16 cellular contexts compared by ENCODE assay signal in the genomic region with DNA sequence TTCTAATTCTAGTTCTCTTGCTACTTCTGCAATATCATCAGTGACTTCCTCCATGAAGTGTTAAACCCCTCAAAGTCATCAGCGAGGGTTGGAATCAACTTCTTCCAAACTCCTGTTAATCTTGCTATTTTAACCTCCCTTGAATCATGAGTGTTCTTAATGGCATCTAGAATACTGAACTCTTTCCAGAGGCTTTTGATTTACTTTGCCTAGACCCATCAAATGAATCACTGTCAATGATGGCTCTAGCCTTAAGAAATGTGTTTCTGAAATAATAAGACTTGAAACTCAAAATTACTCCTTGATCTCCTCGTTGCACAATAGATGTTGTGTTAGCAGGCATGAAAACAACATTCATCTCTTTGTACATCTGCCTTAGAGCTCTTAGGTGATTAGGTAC.
"Had no signal": no experiment of that assay in that cellular context is flagged by ENCODE, and none has a peak within 500 bp of the region (broad histone marks: within the 10 kb centered on the region; RNA-seq: fewer than 3 reads in every experiment).

No MANE protein-coding gene starts in this region.

- DNase-seq: activated CD4-positive, alpha-beta memory T cell treated with anti-CD3 and anti-CD28 coated beads for 36 hours; activated naive CD4-positive, alpha-beta T cell treated with anti-CD3 and anti-CD28 coated beads, Interleukin-2, amount 10 ng/mL, durations not matched to agents 7 days and 5 days; activated T-cell treated with anti-CD3 and anti-CD28 coated beads, Interleukin-2, amount 50 U/mL, for 24 hours; caudate nucleus; colonic mucosa; esophagus squamous epithelium; gastrocnemius medialis; heart left ventricle; immature natural killer cell; left cardiac atrium; lower lobe of right lung; naive B cell; posterior cingulate gyrus; retina; stimulated activated CD4-positive, alpha-beta T cell treated with anti-CD3 and anti-CD28 coated beads, Interleukin-2, amount 100 ng/mL, for 48 hours had no signal

- H3K36me3 Mint-ChIP-seq: activated CD4-positive, alpha-beta memory T cell treated with anti-CD3 and anti-CD28 coated beads for 36 hours; activated naive CD4-positive, alpha-beta T cell treated with anti-CD3 and anti-CD28 coated beads, Interleukin-2, amount 10 ng/mL, durations not matched to agents 7 days and 5 days; immature natural killer cell; stimulated activated memory B cell treated with anti-CD40 and anti-IgM and Interleukin-4, amounts not matched to agents 10 μg/mL and 1 μg/mL and 100 μg/mL, for 72 hours had no signal

- H3K27ac Mint-ChIP-seq: activated CD4-positive, alpha-beta memory T cell treated with anti-CD3 and anti-CD28 coated beads for 36 hours; activated naive CD4-positive, alpha-beta T cell treated with anti-CD3 and anti-CD28 coated beads, Interleukin-2, amount 10 ng/mL, durations not matched to agents 7 days and 5 days; activated T-cell treated with anti-CD3 and anti-CD28 coated beads, Interleukin-2, amount 50 U/mL, for 24 hours; immature natural killer cell; naive B cell; stimulated activated memory B cell treated with anti-CD40 and anti-IgM and Interleukin-4, amounts not matched to agents 10 μg/mL and 1 μg/mL and 100 μg/mL, for 72 hours had no signal

- H3K9me3 Mint-ChIP-seq: activated CD4-positive, alpha-beta memory T cell treated with anti-CD3 and anti-CD28 coated beads for 36 hours; activated naive CD4-positive, alpha-beta T cell treated with anti-CD3 and anti-CD28 coated beads, Interleukin-2, amount 10 ng/mL, durations not matched to agents 7 days and 5 days; activated T-cell treated with anti-CD3 and anti-CD28 coated beads, Interleukin-2, amount 50 U/mL, for 24 hours had no signal

- ATAC-seq: gastrocnemius medialis; heart left ventricle; lower lobe of right lung; stimulated activated memory B cell treated with anti-CD40 and anti-IgM and Interleukin-4, amounts not matched to agents 10 μg/mL and 1 μg/mL and 100 μg/mL, for 72 hours had no signal

- H3K27me3 Mint-ChIP-seq: activated CD4-positive, alpha-beta memory T cell treated with anti-CD3 and anti-CD28 coated beads for 36 hours; activated naive CD4-positive, alpha-beta T cell treated with anti-CD3 and anti-CD28 coated beads, Interleukin-2, amount 10 ng/mL, durations not matched to agents 7 days and 5 days; stimulated activated memory B cell treated with anti-CD40 and anti-IgM and Interleukin-4, amounts not matched to agents 10 μg/mL and 1 μg/mL and 100 μg/mL, for 72 hours had no signal

- H3K4me1 Mint-ChIP-seq: activated naive CD4-positive, alpha-beta T cell treated with anti-CD3 and anti-CD28 coated beads, Interleukin-2, amount 10 ng/mL, durations not matched to agents 7 days and 5 days; immature natural killer cell had no signal

- H3K4me3 Mint-ChIP-seq: activated CD4-positive, alpha-beta memory T cell treated with anti-CD3 and anti-CD28 coated beads for 36 hours; activated naive CD4-positive, alpha-beta T cell treated with anti-CD3 and anti-CD28 coated beads, Interleukin-2, amount 10 ng/mL, durations not matched to agents 7 days and 5 days; activated T-cell treated with anti-CD3 and anti-CD28 coated beads, Interleukin-2, amount 50 U/mL, for 24 hours; immature natural killer cell; naive B cell; stimulated activated memory B cell treated with anti-CD40 and anti-IgM and Interleukin-4, amounts not matched to agents 10 μg/mL and 1 μg/mL and 100 μg/mL, for 72 hours had no signal
